Comparison of ENCODE assay signal across 26 cellular contexts in genomic region chr7:151724250-151724915, GRCh38.
"Had no signal": no experiment of that assay in that cellular context is flagged by ENCODE, and none has a peak within 500 bp of the region (broad histone marks: within the 10 kb centered on the region; RNA-seq: fewer than 3 reads in every experiment).

No MANE protein-coding gene starts in this region.

- H3K27me3 ChIP-seq: testis, uterus had no signal

- ATAC-seq: activated CD4-positive, alpha-beta T cell treated with anti-CD3 and anti-CD28 coated beads for 36 hours; activated T-cell treated with anti-CD3 and anti-CD28 coated beads, Interleukin-2, amount 50 U/mL, for 4 hours; left lobe of liver; natural killer cell; sciatic nerve had no signal

- H3K36me3 Mint-ChIP-seq: natural killer cell had no signal

- H3K27ac Mint-ChIP-seq: activated B cell treated with CpG ODN at 0.5 μM for 24 hours; activated CD4-positive, alpha-beta T cell treated with anti-CD3 and anti-CD28 coated beads for 36 hours; activated naive CD8-positive, alpha-beta T cell treated with anti-CD3 and anti-CD28 coated beads for 36 hours; activated T-helper 2 cell treated with anti-CD3 and anti-CD28 coated beads, Interferon-gamma antibody, Interleukin-2, Interleukin-4, amounts not matched to agents 10 μg/mL and 5 μg/mL and 100 μg/mL, durations not matched to agents 14 hours and 24 hours and 36 hours; natural killer cell; T-helper 1 cell treated with Interleukin-12 subunit alpha and Interleukin-12 subunit beta and Interleukin-4 antibody, amounts not matched to agents 30 μg/mL and 1 μg/mL, for 36 hours had no signal

- H3K9me3 ChIP-seq: testis, uterus had no signal

- H3K9me3 Mint-ChIP-seq: activated B cell treated with CpG ODN at 0.5 μM for 24 hours; activated naive CD8-positive, alpha-beta T cell treated with anti-CD3 and anti-CD28 coated beads for 36 hours; activated T-cell treated with anti-CD3 and anti-CD28 coated beads, Interleukin-2, amount 50 U/mL, for 4 hours; activated T-helper 2 cell treated with anti-CD3 and anti-CD28 coated beads, Interferon-gamma antibody, Interleukin-2, Interleukin-4, amounts not matched to agents 10 μg/mL and 5 μg/mL and 100 μg/mL, durations not matched to agents 14 hours and 24 hours and 36 hours; natural killer cell; T-helper 1 cell treated with Interleukin-12 subunit alpha and Interleukin-12 subunit beta and Interleukin-4 antibody, amounts not matched to agents 30 μg/mL and 1 μg/mL, for 36 hours had no signal

- FAIRE-seq: bronchial epithelial cell, endometrium, kidney, small intestine had no signal

- H3K4me3 ChIP-seq: testis, uterus had no signal

- DNase-seq: activated B cell treated with CpG ODN at 0.5 μM for 24 hours; activated CD4-positive, alpha-beta T cell treated with anti-CD3 and anti-CD28 coated beads for 36 hours; activated CD4-positive, alpha-beta T cell treated with anti-CD3 and anti-CD28 coated beads, Interleukin-2, amount 50 U/mL, for 4 hours; activated CD8-positive, alpha-beta memory T cell treated with anti-CD3 and anti-CD28 coated beads, Interleukin-2, amount 50 U/mL, for 48 hours; activated naive CD4-positive, alpha-beta T cell; activated naive CD8-positive, alpha-beta T cell treated with anti-CD3 and anti-CD28 coated beads for 36 hours; activated T-cell treated with anti-CD3 and anti-CD28 coated beads, Interleukin-2, amount 50 U/mL, for 4 hours; cortex of kidney; mammary epithelial cell; midbrain; natural killer cell; nucleus accumbens; small intestine; stimulated activated CD4-positive, alpha-beta T cell treated with anti-CD3 and anti-CD28 coated beads, Interleukin-2, amount 100 ng/mL, for 24 hours; stimulated activated naive CD4-positive, alpha-beta T cell; T1000; testis; trophoblast cell; uterus had no signal

- H3K4me3 Mint-ChIP-seq: activated CD4-positive, alpha-beta T cell treated with anti-CD3 and anti-CD28 coated beads for 36 hours; activated naive CD8-positive, alpha-beta T cell treated with anti-CD3 and anti-CD28 coated beads for 36 hours; activated T-cell treated with anti-CD3 and anti-CD28 coated beads, Interleukin-2, amount 50 U/mL, for 4 hours; natural killer cell; T-helper 1 cell treated with Interleukin-12 subunit alpha and Interleukin-12 subunit beta and Interleukin-4 antibody, amounts not matched to agents 30 μg/mL and 1 μg/mL, for 36 hours had no signal

- H3K27ac ChIP-seq: testis, uterus had no signal

- H3K27me3 Mint-ChIP-seq: activated B cell treated with CpG ODN at 0.5 μM for 24 hours; activated CD4-positive, alpha-beta T cell treated with anti-CD3 and anti-CD28 coated beads for 36 hours; activated naive CD8-positive, alpha-beta T cell treated with anti-CD3 and anti-CD28 coated beads for 36 hours had no signal

- H3K36me3 ChIP-seq: uterus had no signal
